21 cellular contexts compared by ENCODE assay signal in genomic region chr22:27100323-27100722, GRCh38.
DNase-seq lines count a peak whose midpoint lies in the region; ATAC-seq, FAIRE-seq and TF ChIP-seq lines count a peak whose summit lies in the region.
"Had no signal": no experiment of that assay in that cellular context is flagged by ENCODE, and none has a peak within 500 bp of the region (broad histone marks: within the 10 kb centered on the region; RNA-seq: fewer than 3 reads in every experiment).

No MANE protein-coding gene starts in this region.

- 83 to 89% methylated on average over 7 of the region's 7 CpGs for WGBS in GM23248 (ENCODE audit: low coverage in 1 of 2, low lambda C conversion rate in 2 of 2, missing lambda C conversion rate in 2 of 2), 2 experiments
- WGBS in sigmoid colon, 2 donors, result 34 to 55% methylated on average over 7 of the region's 7 CpGs

- H4K20me1 ChIP-seq in GM23248 (ENCODE audit: insufficient read depth) (no peaks in the 10 kb centered on the region), astrocyte (ENCODE audit: insufficient read depth, low read length) (no peaks in the 10 kb centered on the region)

- intact Hi-C loops in left ventricle myocardium superior (cut with micrococcal nuclease) (no loop called here), sciatic nerve (cut with DNase I) (no loop called here), sigmoid colon (cut with DNase I) (loop anchor here (10.0 kb wide), 1 partner anchor 704 kb away; the partner anchor contains the start of gene MN1)

- H3F3A ChIP-seq in GM23248 (ENCODE audit: insufficient read depth), result peaks cover 8% of the 10 kb centered on the region

- H3K27me3 ChIP-seq in GM23248 (replicated peaks; ENCODE audit: insufficient read depth) (no peaks in the 10 kb centered on the region), astrocyte (ENCODE audit: insufficient read depth, low read length) (no peaks in the 10 kb centered on the region), sigmoid colon (no peaks in the 10 kb centered on the region)
- H3K27me3 ChIP-seq: brain microvascular endothelial cell, MG63, Peyer's patch, right lobe of liver had no signal

- H3K4me3 ChIP-seq in GM23248, result no peak overlapping the region
- H3K4me3 ChIP-seq in astrocyte (ENCODE audit: insufficient read depth, low read depth, low read length), result no peak overlapping the region
- H3K4me3 ChIP-seq in sigmoid colon, result no peak overlapping the region
- H3K4me3 ChIP-seq: lower lobe of right lung, MG63, Peyer's patch, right lobe of liver, tibial nerve had no signal

- no peak overlapping the region for H3K9ac ChIP-seq in GM23248
- H3K9ac ChIP-seq in astrocyte (ENCODE audit: low read length), result peak overlapping the region; percentile 61

- in situ Hi-C loops in GM23248 (cut with MboI), result no loop called here

- peak overlapping the region; percentile 49 for H3K4me2 ChIP-seq in GM23248 (ENCODE audit: unreplicated experiment)
- H3K4me2 ChIP-seq in astrocyte (ENCODE audit: low read length), result peak overlapping the region; percentile 75

- no peaks in the 10 kb centered on the region for H3K9me3 ChIP-seq in GM23248 (ENCODE audit: low read depth)
- H3K9me3 ChIP-seq in astrocyte (ENCODE audit: insufficient read depth, low read depth, low read length), result no peaks in the 10 kb centered on the region
- no peaks in the 10 kb centered on the region for H3K9me3 ChIP-seq in sigmoid colon
- H3K9me3 ChIP-seq: lower lobe of right lung, MG63, Peyer's patch, right lobe of liver, tibial nerve had no signal

- H3K36me3 ChIP-seq in GM23248 (ENCODE audit: low read depth), result no peaks in the 10 kb centered on the region
- no peaks in the 10 kb centered on the region for H3K36me3 ChIP-seq in astrocyte (ENCODE audit: insufficient read depth, low read length)
- H3K36me3 ChIP-seq in sigmoid colon, result no peaks in the 10 kb centered on the region
- H3K36me3 ChIP-seq: brain microvascular endothelial cell, lower lobe of right lung, MG63, Peyer's patch, right lobe of liver, tibial nerve had no signal

- H3K9me3 Mint-ChIP-seq in astrocyte (ENCODE audit: unreplicated experiment), result no peaks in the 10 kb centered on the region

- peak overlapping the region; percentile 66 for H3K27ac Mint-ChIP-seq in astrocyte (ENCODE audit: unreplicated experiment)
- H3K27ac Mint-ChIP-seq: activated naive CD8-positive, alpha-beta T cell treated with anti-CD3 and anti-CD28 coated beads, Interleukin-2, amount 10 ng/mL, durations not matched to agents 7 days and 5 days; T-helper 17 cell had no signal

- H3K4me1 ChIP-seq in GM23248 (ENCODE audit: insufficient read depth) (no peaks in the 10 kb centered on the region; the same call in 1 of the 2 replicates), astrocyte (ENCODE audit: insufficient read depth, low read length) (peaks cover 20% of the 10 kb centered on the region), sigmoid colon (peaks cover 0 to 32% (median 23%) of the 10 kb centered on the region in 4 donors)
- H3K4me1 ChIP-seq: lower lobe of right lung, Peyer's patch, right lobe of liver had no signal

- H3K79me2 ChIP-seq in GM23248 (ENCODE audit: insufficient read depth) (no peaks in the 10 kb centered on the region), astrocyte (ENCODE audit: insufficient read depth, low read length) (no peaks in the 10 kb centered on the region)

- peaks cover 26% of the 10 kb centered on the region for H3K4me1 Mint-ChIP-seq in astrocyte (ENCODE audit: low read depth, unreplicated experiment)
- H3K4me1 Mint-ChIP-seq: activated naive CD8-positive, alpha-beta T cell treated with anti-CD3 and anti-CD28 coated beads, Interleukin-2, amount 10 ng/mL, durations not matched to agents 7 days and 5 days had no signal

- TF ChIP-seq CTCF in astrocyte (IDR thresholded peaks at IDR 0.05; ENCODE audit: insufficient read depth, low read depth, low read length) (no peak), sigmoid colon (IDR thresholded peaks at IDR 0.05) (no peak)

- ATAC-seq in left ventricle myocardium superior (peak; percentile 95), sciatic nerve (peak; percentile 15), HG03196 (IDR thresholded peaks at IDR 0.05; ENCODE audit: unreplicated experiment) (no peak), GM21723 (IDR thresholded peaks at IDR 0.05; ENCODE audit: unreplicated experiment) (no peak)
- ATAC-seq: lower lobe of right lung, T-helper 17 cell had no signal

- no peak for TF ChIP-seq POLR2A in sigmoid colon (IDR thresholded peaks at IDR 0.05)

- DNase-seq in GM23248 (no peak), astrocyte (ENCODE audit: low read depth) (no peak), left ventricle myocardium superior (peak; percentile 71), sciatic nerve (ENCODE audit: low spot score) (no peak), sigmoid colon (no peak)
- DNase-seq: activated CD4-positive, alpha-beta T cell treated with anti-CD3 and anti-CD28 coated beads, Interleukin-2, amount 50 U/mL, for 1 hour; activated CD8-positive, alpha-beta memory T cell treated with anti-CD3 and anti-CD28 coated beads, Interleukin-2, amount 50 U/mL, for 48 hours; activated naive CD8-positive, alpha-beta T cell treated with anti-CD3 and anti-CD28 coated beads, Interleukin-2, amount 10 ng/mL, durations not matched to agents 7 days and 5 days; lower lobe of right lung; NCI-H146; Peyer's patch; right lobe of liver; stimulated activated naive CD4-positive, alpha-beta T cell; T-helper 17 cell had no signal

- no peak for TF ChIP-seq EP300 in sigmoid colon (IDR thresholded peaks at IDR 0.05)

- no peaks in the 10 kb centered on the region for H3K9me2 ChIP-seq in GM23248 (ENCODE audit: insufficient read depth)

- no peaks in the 10 kb centered on the region for H3K27me3 Mint-ChIP-seq in astrocyte (ENCODE audit: low read depth, unreplicated experiment)

- no peak overlapping the region for H3K4me3 Mint-ChIP-seq in astrocyte (ENCODE audit: unreplicated experiment)
- H3K4me3 Mint-ChIP-seq: activated naive CD8-positive, alpha-beta T cell treated with anti-CD3 and anti-CD28 coated beads, Interleukin-2, amount 10 ng/mL, durations not matched to agents 7 days and 5 days; T-helper 17 cell had no signal

- H2AFZ ChIP-seq in GM23248 (no peak overlapping the region), astrocyte (ENCODE audit: low read depth, low read length) (no peak overlapping the region)

- peaks cover 3% of the 10 kb centered on the region for H3K36me3 Mint-ChIP-seq in astrocyte (ENCODE audit: low read depth, unreplicated experiment)
- H3K36me3 Mint-ChIP-seq: activated naive CD8-positive, alpha-beta T cell treated with anti-CD3 and anti-CD28 coated beads, Interleukin-2, amount 10 ng/mL, durations not matched to agents 7 days and 5 days had no signal

- H3K27ac ChIP-seq in GM23248 (no peak overlapping the region), astrocyte (ENCODE audit: low read depth, low read length) (no peak overlapping the region), sigmoid colon (peak overlapping the region in 2 of 4 donors; percentile 48 to 71)
- H3K27ac ChIP-seq: brain microvascular endothelial cell, lower lobe of right lung, Peyer's patch, right lobe of liver, VCaP had no signal

- no peak for FAIRE-seq in astrocyte (lab: Jason Lieb, UNC)
- FAIRE-seq: GM18507 had no signal

Comparison
In these comparisons a context has a peak if more than half of its experiments do, and no peak if none do; other contexts are left out.
1. ATAC-seq: peak in left ventricle myocardium superior (single experiment) and sciatic nerve (single experiment); none in HG03196 (single experiment) and GM21723 (single experiment).